In the genomic region with DNA sequence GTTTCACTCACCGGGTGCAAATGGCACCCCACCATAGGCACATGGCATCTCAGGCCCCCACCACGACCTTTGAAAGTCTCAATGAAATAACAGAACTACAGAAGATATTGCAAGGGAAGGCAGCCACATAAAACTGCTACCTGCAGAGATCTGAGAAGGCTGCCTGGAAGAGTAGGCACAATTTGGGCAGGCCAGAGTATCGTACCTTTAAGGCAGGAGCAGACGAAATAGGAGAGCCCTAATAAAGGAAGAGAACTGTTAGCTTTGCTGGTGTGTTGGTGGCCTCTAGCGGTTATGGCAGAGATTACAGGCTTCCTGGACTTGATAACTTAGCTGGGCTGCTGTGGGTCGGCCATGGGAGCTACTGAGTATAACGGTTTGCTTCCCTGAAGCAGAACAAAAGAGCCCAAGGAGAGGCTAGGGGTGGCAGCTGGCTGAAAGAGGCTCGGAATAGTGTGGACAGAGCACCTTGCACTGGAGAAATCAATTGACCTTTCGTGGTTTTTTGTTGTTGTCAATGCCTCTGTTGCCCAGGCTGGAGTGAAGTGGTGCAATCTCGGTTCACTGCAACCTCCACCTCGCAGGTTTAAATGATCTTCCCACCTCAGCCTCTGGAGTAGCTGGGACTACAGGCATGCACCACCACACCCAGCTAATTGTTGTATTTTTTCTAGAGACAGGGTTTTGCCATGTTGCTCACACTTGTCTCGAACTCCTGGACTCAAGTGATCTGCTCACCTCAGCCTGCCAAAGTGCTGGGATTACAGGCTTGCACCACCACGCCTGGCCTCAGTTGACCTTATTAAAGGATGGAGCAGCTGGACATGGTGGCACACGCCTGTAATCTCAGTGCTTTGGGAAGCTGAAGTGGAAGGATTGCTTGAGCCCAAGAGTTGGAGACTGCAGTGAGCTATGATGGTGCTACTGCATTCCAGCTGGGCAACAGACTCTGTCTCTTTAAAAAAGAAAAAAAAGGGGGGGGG, we compare ENCODE assay signal across 8 cellular contexts. TPM values are rescaled to one million over a fixed set of nuclear protein-coding genes. Genes with fewer than 3 reads are reported as not detected.
DNase-seq lines count a peak whose midpoint lies in the region; ATAC-seq and FAIRE-seq lines count a peak whose summit lies in the region.

No MANE protein-coding gene starts in this region.

- no peaks in the 10 kb centered on the region for H3K9me3 Mint-ChIP-seq in CD4-positive, CD25-positive, alpha-beta regulatory T cell

- no peak overlapping the region for H3K4me3 ChIP-seq in CD4-positive, CD25-positive, alpha-beta regulatory T cell (ENCODE audit: low read depth, low read length)

- H3K27ac ChIP-seq in CD4-positive, CD25-positive, alpha-beta regulatory T cell (ENCODE audit: insufficient read depth, low read length, poor library complexity, severe bottlenecking), result no peak overlapping the region

- H3K4me1 ChIP-seq in CD4-positive, CD25-positive, alpha-beta regulatory T cell (ENCODE audit: control insufficient read depth, insufficient read depth, low read length, poor library complexity, severe bottlenecking), result peaks cover 36% of the 10 kb centered on the region

- H3K9me3 ChIP-seq in CD4-positive, CD25-positive, alpha-beta regulatory T cell (ENCODE audit: control insufficient read depth in 2 of 2, low read length in 2 of 2), result no peaks in the 10 kb centered on the region

- H3K27me3 ChIP-seq in CD4-positive, CD25-positive, alpha-beta regulatory T cell (ENCODE audit: control insufficient read depth, insufficient read depth, low read length), result no peaks in the 10 kb centered on the region

- H3K27me3 Mint-ChIP-seq in CD4-positive, CD25-positive, alpha-beta regulatory T cell, result peaks cover 3% of the 10 kb centered on the region

- ATAC-seq in CD4-positive, CD25-positive, alpha-beta regulatory T cell (ENCODE audit: low read depth in 2 of 2), result peak; percentile 27 to 31
- no peak for ATAC-seq in HG03571 (IDR thresholded peaks at IDR 0.05; ENCODE audit: unreplicated experiment)

- H3K4me1 Mint-ChIP-seq in CD4-positive, CD25-positive, alpha-beta regulatory T cell, result peaks cover 15 to 42% (median 27%) of the 10 kb centered on the region in 4 donors

- peaks cover 19% of the 10 kb centered on the region for H3K36me3 Mint-ChIP-seq in CD4-positive, CD25-positive, alpha-beta regulatory T cell

- no peaks in the 10 kb centered on the region for H3K36me3 ChIP-seq in CD4-positive, CD25-positive, alpha-beta regulatory T cell (ENCODE audit: control insufficient read depth, insufficient read depth, low read length)

- H3K27ac Mint-ChIP-seq in CD4-positive, CD25-positive, alpha-beta regulatory T cell, result peak overlapping the region in 1 of 3 donors; percentile 18

- DNase-seq in CD4-positive, CD25-positive, alpha-beta regulatory T cell, result peak; percentile 71 to 87 (median 83)
- DNase-seq in HTR-8/SVneo (ENCODE audit: insufficient read length, low spot score) (peak; percentile 56), NOMO-1 treated with DMSO at 0.1 percent for 48 hours (lab: John Stamatoyannopoulos, UW; ENCODE audit: unreplicated experiment) (peak; percentile 84), mucosa of gallbladder (ENCODE audit: low spot score) (peak; percentile 86)
- peak; percentile 84 for DNase-seq in activated CD8-positive, alpha-beta memory T cell treated with anti-CD3 and anti-CD28 coated beads for 24 hours
- DNase-seq in stimulated activated naive CD4-positive, alpha-beta T cell (lab: John Stamatoyannopoulos, UW), result peak; percentile 56 to 82 (median 71)

- FAIRE-seq in HTR-8/SVneo (lab: Jason Lieb, UNC), result no peak
- peak; percentile 8 for FAIRE-seq in endometrium (lab: Jason Lieb, UNC)

- peak overlapping the region in 2 of 4 donors; percentile 61 to 86 for H3K4me3 Mint-ChIP-seq in CD4-positive, CD25-positive, alpha-beta regulatory T cell

RNA-seq across cellular contexts. Expression of a gene that starts 4.8 kb away (rescaled TPM):
- 29.9 TPM for total RNA-seq in CD4-positive, CD25-positive, alpha-beta regulatory T cell
- 10 to 100 TPM; 65.4 to 89.3 (median 75.5) TPM for polyA plus RNA-seq in CD4-positive, CD25-positive, alpha-beta regulatory T cell
- 61.4 TPM for total RNA-seq in mucosa of gallbladder

RNA-seq across cellular contexts. Expression of a gene that starts 14.3 kb away (rescaled TPM):
- total RNA-seq in CD4-positive, CD25-positive, alpha-beta regulatory T cell, result not detected
- polyA plus RNA-seq in CD4-positive, CD25-positive, alpha-beta regulatory T cell, result not detected
- total RNA-seq in mucosa of gallbladder, result 0.37 TPM

RNA-seq across cellular contexts. Expression of a gene that starts 17.1 kb away (rescaled TPM):
- total RNA-seq in CD4-positive, CD25-positive, alpha-beta regulatory T cell, result 34.4 TPM
- 10 to 100 TPM; 55.0 to 70.0 (median 55.6) TPM for polyA plus RNA-seq in CD4-positive, CD25-positive, alpha-beta regulatory T cell
- 27.4 TPM for total RNA-seq in mucosa of gallbladder

RNA-seq across cellular contexts. Expression of a gene that starts 18.9 kb away (rescaled TPM):
- total RNA-seq in CD4-positive, CD25-positive, alpha-beta regulatory T cell, result 83.0 TPM
- polyA plus RNA-seq in CD4-positive, CD25-positive, alpha-beta regulatory T cell, result 10 to 100 TPM; 24.3 to 29.3 (median 27.0) TPM
- 46.6 TPM for total RNA-seq in mucosa of gallbladder
